1 cellular context compared by ENCODE assay signal in genomic region chr3:161220850-161221753, GRCh38.
A peak's percentile ranks its signal among the peaks of the same experiment; 100 is the strongest.
TF ChIP-seq lines count a peak whose summit lies in the region.

Gene NMD3 (plus strand): TSS chr3:161221311. CDS start chr3:161222014, 703 bp downstream.

TF ChIP-seq in K562, 482 proteins besides CTCF, POLR2A, EP300 and RAD21 (continued from another document and continues in another):
- 0 out of 2 replicates have a peak, but pooled peaks have one; percentile 29 for TF ChIP-seq ZNF511 (CRISPR knock-in tag; IDR thresholded peaks at IDR 0.05)
- no peak for TF ChIP-seq CTCFL (IDR thresholded peaks at IDR 0.05; ENCODE audit: borderline replicate concordance, insufficient read depth, low read depth, low read length, poor library complexity, severe bottlenecking)
- TF ChIP-seq ZNF699 (CRISPR knock-in tag; IDR thresholded peaks at IDR 0.05; ENCODE audit: insufficient replicate concordance), result no peak
- peak; percentile 98 for TF ChIP-seq POLR2G (IDR thresholded peaks at IDR 0.05; ENCODE audit: low read depth, low read length)
- peak; percentile 80 for TF ChIP-seq ZFX (CRISPR knock-in tag; IDR thresholded peaks at IDR 0.05)
- no peak for TF ChIP-seq HMGXB4 (CRISPR knock-in tag; IDR thresholded peaks at IDR 0.05)
- TF ChIP-seq ZMIZ1 (IDR thresholded peaks at IDR 0.05; ENCODE audit: low read depth in 2 of 2, low read length in 2 of 2), result no peak
- TF ChIP-seq CREB3L1 (IDR thresholded peaks at IDR 0.05; ENCODE audit: borderline replicate concordance, low read depth), result peak; percentile 94
- TF ChIP-seq NFIX (CRISPR knock-in tag; IDR thresholded peaks at IDR 0.05; ENCODE audit: low read depth), result no peak
- TF ChIP-seq THAP7 (CRISPR knock-in tag; IDR thresholded peaks at IDR 0.05), result no peak
- TF ChIP-seq MIER1 (IDR thresholded peaks at IDR 0.05; ENCODE audit: low read depth), result no peak
- no peak for TF ChIP-seq JUNB (CRISPR knock-in tag; conservative IDR thresholded peaks at IDR 0.05)
- TF ChIP-seq CREB1 (IDR thresholded peaks at IDR 0.05), result peak; percentile 82
- peak; percentile 83 for TF ChIP-seq CREB1 (CRISPR knock-in tag; IDR thresholded peaks at IDR 0.05)
- TF ChIP-seq ZNF12 (CRISPR knock-in tag; IDR thresholded peaks at IDR 0.05), result peak; percentile 77; the same call in 1 of the 2 replicates
- TF ChIP-seq ATF2 (CRISPR knock-in tag; IDR thresholded peaks at IDR 0.05), result no peak
- no peak for TF ChIP-seq ELK3 (CRISPR knock-in tag; IDR thresholded peaks at IDR 0.05)
- peak; percentile 58; the same call in 1 of the 2 replicates for TF ChIP-seq ZC3H4 (CRISPR knock-in tag; IDR thresholded peaks at IDR 0.05; ENCODE audit: borderline replicate concordance)
- TF ChIP-seq ATF4 (CRISPR knock-in tag; IDR thresholded peaks at IDR 0.05), result no peak
- TF ChIP-seq TBP (optimal IDR thresholded peaks at IDR 0.05; ENCODE audit: low read depth, low read length), result peak; percentile 77
- no peak for TF ChIP-seq GMEB1 (CRISPR knock-in tag; IDR thresholded peaks at IDR 0.05)
- TF ChIP-seq RBM22 (IDR thresholded peaks at IDR 0.05; ENCODE audit: low read depth, low read length, poor library complexity, severe bottlenecking), result no peak
- TF ChIP-seq SOX6 (IDR thresholded peaks at IDR 0.05), result no peak
- peak; percentile 97 for TF ChIP-seq RBFOX2 (IDR thresholded peaks at IDR 0.05; ENCODE audit: low read depth, low read length)
- TF ChIP-seq ZBTB12 (CRISPR knock-in tag; IDR thresholded peaks at IDR 0.05), result peak; percentile 56; the same call in 1 of the 2 replicates
- no peak for TF ChIP-seq ZNF589 (CRISPR knock-in tag; IDR thresholded peaks at IDR 0.05; ENCODE audit: low read depth)
- no peak for TF ChIP-seq ZNF384 (IDR thresholded peaks at IDR 0.05; ENCODE audit: low read depth, low read length)
- peak; percentile 24 for TF ChIP-seq PRDM10 (IDR thresholded peaks at IDR 0.05; ENCODE audit: partially characterized antibody)
- peak; percentile 49 for TF ChIP-seq GTF2B (IDR thresholded peaks at IDR 0.05; ENCODE audit: extremely low read depth, insufficient read length)
- no peak for TF ChIP-seq ZNF224 (CRISPR knock-in tag; IDR thresholded peaks at IDR 0.05)
- TF ChIP-seq ATF7 (IDR thresholded peaks at IDR 0.05), result peak; percentile 75
- peak; percentile 53 for TF ChIP-seq HMGN3 (IDR thresholded peaks at IDR 0.05; ENCODE audit: borderline replicate concordance, extremely low read depth, insufficient read length, low read depth, low read length)
- 0 out of 2 replicates have a peak, but pooled peaks have one; percentile 56 for TF ChIP-seq GTF2F1 (IDR thresholded peaks at IDR 0.05; ENCODE audit: low read depth, low read length)
- no peak for TF ChIP-seq ZNF695 (CRISPR knock-in tag; IDR thresholded peaks at IDR 0.05)
